Comparison of ENCODE assay signal across 13 cellular contexts in the genomic region with DNA sequence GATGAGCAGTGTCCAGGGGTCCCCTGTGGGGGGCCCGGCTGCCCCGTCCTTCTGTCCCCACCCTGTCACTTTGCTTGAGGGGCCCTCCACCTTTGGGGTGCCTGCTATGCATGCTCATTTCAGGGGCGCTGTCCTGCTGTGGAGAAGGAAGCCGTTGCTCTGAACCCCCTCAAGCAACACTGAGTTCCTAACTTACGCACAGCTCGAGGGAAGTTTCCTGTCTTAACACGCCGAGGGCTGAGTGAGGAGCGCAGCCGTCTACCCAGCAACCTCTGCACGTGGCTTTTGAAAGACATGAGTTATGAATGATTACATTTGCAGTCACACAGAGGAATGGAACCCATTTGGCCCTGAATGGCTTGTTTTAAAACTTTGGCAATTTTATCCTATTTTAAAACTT. TPM values are rescaled to one million over a fixed set of nuclear protein-coding genes. Genes with fewer than 3 reads are reported as not detected.
DNase-seq lines count a peak whose midpoint lies in the region; ATAC-seq, FAIRE-seq and TF ChIP-seq lines count a peak whose summit lies in the region.
"Had no signal": no experiment of that assay in that cellular context is flagged by ENCODE, and none has a peak within 500 bp of the region (broad histone marks: within the 10 kb centered on the region; RNA-seq: fewer than 3 reads in every experiment).

No MANE protein-coding gene starts in this region.

- intact Hi-C loops in HCT116 (cut with micrococcal nuclease): no loop called here
- intact Hi-C loops in posterior vena cava (cut with DNase I): no loop called here
- intact Hi-C loops in right lobe of liver (cut with DNase I): no loop called here

- H3K4me1 Mint-ChIP-seq in naive thymus-derived CD8-positive, alpha-beta T cell: peaks cover 3 to 24% (median 16%) of the 10 kb centered on the region in 4 donors

- H3K27me3 Mint-ChIP-seq in naive thymus-derived CD8-positive, alpha-beta T cell: peaks cover 7 to 38% (median 23%) of the 10 kb centered on the region in 5 donors

- H3K79me2 ChIP-seq in HCT116 (ENCODE audit: insufficient read depth, low read length) (peaks cover 15% of the 10 kb centered on the region; the same call in 1 of the 2 replicates), Karpas-422 (ENCODE audit: low read length) (no peaks in the 10 kb centered on the region)

- H2AFZ ChIP-seq in HCT116 (ENCODE audit: low read depth, low read length, poor library complexity, severe bottlenecking) (no peak overlapping the region), Karpas-422 (ENCODE audit: low read length) (no peak overlapping the region)

- no peaks in the 10 kb centered on the region for H3K36me3 Mint-ChIP-seq in naive thymus-derived CD8-positive, alpha-beta T cell

- no peaks in the 10 kb centered on the region for H3K9me3 ChIP-seq in HCT116 (ENCODE audit: control insufficient read depth in 1 of 2, insufficient read depth in 1 of 2, low read depth in 1 of 2, low read length in 2 of 2)
- H3K9me3 ChIP-seq in Karpas-422 (ENCODE audit: low read length): no peaks in the 10 kb centered on the region
- H3K9me3 ChIP-seq in right lobe of liver: no peaks in the 10 kb centered on the region
- H3K9me3 ChIP-seq: ovary had no signal

- no peak for TF ChIP-seq CTCF in AG10803 (conservative IDR thresholded peaks at IDR 0.05; ENCODE audit: low read length)
- no peak for TF ChIP-seq CTCF in HCT116 (IDR thresholded peaks at IDR 0.05 in 2 of 3, conservative IDR thresholded peaks at IDR 0.05 in 1 of 3; ENCODE audit: borderline replicate concordance in 1 of 3, insufficient read depth in 1 of 3, low read depth in 2 of 3, low read length in 2 of 3)
- no peak for TF ChIP-seq CTCF in right lobe of liver (IDR thresholded peaks at IDR 0.05)

- POLR2A ChIA-PET in HCT116 (lab: Charles Lee): no interaction called here
- POLR2A ChIA-PET in naive thymus-derived CD8-positive, alpha-beta T cell (lab: Charles Lee): no interaction called here

- no peaks in the 10 kb centered on the region for H4K20me1 ChIP-seq in HCT116 (ENCODE audit: insufficient read depth)
- H4K20me1 ChIP-seq in Karpas-422 (ENCODE audit: insufficient read depth, low read depth, low read length): no peaks in the 10 kb centered on the region

- CTCF ChIA-PET in HCT116 (lab: Charles Lee): no interaction called here

- 80% methylated on average over 5 of the region's 11 CpGs for WGBS in right lobe of liver (ENCODE audit: insufficient coverage, low coverage, low lambda C conversion rate, missing lambda C conversion rate)

- H3K36me3 ChIP-seq in HCT116 (ENCODE audit: control insufficient read depth in 1 of 2, insufficient read depth in 2 of 2, low read length in 2 of 2) (no peaks in the 10 kb centered on the region), Karpas-422 (ENCODE audit: insufficient read depth, low read length) (no peaks in the 10 kb centered on the region), right lobe of liver (no peaks in the 10 kb centered on the region)
- H3K36me3 ChIP-seq: ovary had no signal

- H3K9me2 ChIP-seq in HCT116 (ENCODE audit: insufficient read depth) (no peaks in the 10 kb centered on the region), Karpas-422 (replicated peaks; ENCODE audit: insufficient read depth, low read length) (no peaks in the 10 kb centered on the region)

- DNase-seq in AG10803 (ENCODE audit: low read depth) (peak; percentile 34), HCT116 (ENCODE audit: low read depth, low spot score) (no peak), Karpas-422 (no peak), posterior vena cava (ENCODE audit: low spot score) (no peak), right lobe of liver (no peak)
- peak in 2 of 10 donors; percentile 35 to 37 for DNase-seq in naive thymus-derived CD8-positive, alpha-beta T cell
- DNase-seq: NCI-H2029 treated with DMSO at 0.1 percent for 48 hours, T-helper 2 cell had no signal

- no peak for TF ChIP-seq RAD21 in HCT116 (IDR thresholded peaks at IDR 0.05; ENCODE audit: low read depth)

- FAIRE-seq in endometrium (lab: Jason Lieb, UNC): peak; percentile 88

- peaks cover 12 to 32% of the 10 kb centered on the region in 2 experiments for H3K4me1 ChIP-seq in HCT116 (ENCODE audit: control insufficient read depth in 1 of 2, insufficient read depth in 2 of 2, low read length in 2 of 2)
- H3K4me1 ChIP-seq in Karpas-422 (ENCODE audit: low read length): peaks cover 6% of the 10 kb centered on the region
- no peaks in the 10 kb centered on the region for H3K4me1 ChIP-seq in right lobe of liver

- peak overlapping the region in 6 of 10 donors; percentile 18 to 54 (median 36) for H3K4me3 Mint-ChIP-seq in naive thymus-derived CD8-positive, alpha-beta T cell
- H3K4me3 Mint-ChIP-seq: activated T-helper 17 cell treated with anti-CD3 and anti-CD28 coated beads, Interleukin-2, amount 50 U/mL, for 72 hours had no signal

- RAD21 ChIA-PET in HCT116 (lab: Charles Lee; ENCODE audit: low non-redundant PET in 1 of 2, low total read pairs in 2 of 2, uncharacterized antibody in 2 of 2, unreplicated experiment in 2 of 2): no interaction called here

- H3K9ac ChIP-seq in HCT116 (ENCODE audit: low read length) (no peak overlapping the region), Karpas-422 (ENCODE audit: low read length) (no peak overlapping the region)

- peak overlapping the region in 2 of 10 donors; percentile 8 to 33 for H3K27ac Mint-ChIP-seq in naive thymus-derived CD8-positive, alpha-beta T cell
- H3K27ac Mint-ChIP-seq: activated T-helper 17 cell treated with anti-CD3 and anti-CD28 coated beads, Interleukin-2, amount 50 U/mL, for 72 hours had no signal

- H3K4me2 ChIP-seq in HCT116 (ENCODE audit: low read length) (peak overlapping the region; percentile 66; the same call in 1 of the 2 replicates), Karpas-422 (ENCODE audit: low read depth, low read length, poor library complexity, severe bottlenecking) (no peak overlapping the region)

- ATAC-seq in HCT116: no peak
- ATAC-seq in naive thymus-derived CD8-positive, alpha-beta T cell: peak in 1 of 2 donors; percentile 85
- ATAC-seq in GM21423 (IDR thresholded peaks at IDR 0.05; ENCODE audit: unreplicated experiment): no peak
- ATAC-seq in right lobe of liver: no peak
- ATAC-seq: activated T-helper 17 cell treated with anti-CD3 and anti-CD28 coated beads, Interleukin-2, amount 50 U/mL, for 72 hours had no signal

- H3K9me3 Mint-ChIP-seq in naive thymus-derived CD8-positive, alpha-beta T cell: no peaks in the 10 kb centered on the region
- H3K9me3 Mint-ChIP-seq: activated T-helper 17 cell treated with anti-CD3 and anti-CD28 coated beads, Interleukin-2, amount 50 U/mL, for 72 hours had no signal

- H3K4me3 ChIP-seq in AG10803 (ENCODE audit: low read length) (no peak overlapping the region), HCT116 (replicated peaks in 1 of 2; ENCODE audit: low read depth in 1 of 2, low read length in 2 of 2) (no peak overlapping the region), Karpas-422 (ENCODE audit: low read length) (no peak overlapping the region), right lobe of liver (no peak overlapping the region)
- H3K4me3 ChIP-seq: dorsolateral prefrontal cortex, ovary had no signal

- no peak overlapping the region for H3K27ac ChIP-seq in HCT116 (ENCODE audit: low read depth, low read length)
- H3K27ac ChIP-seq in Karpas-422 (ENCODE audit: low read length): no peak overlapping the region
- no peak overlapping the region for H3K27ac ChIP-seq in right lobe of liver

- H3K27me3 ChIP-seq in HCT116 (ENCODE audit: insufficient read depth, low read length): no peaks in the 10 kb centered on the region
- no peaks in the 10 kb centered on the region for H3K27me3 ChIP-seq in Karpas-422 (ENCODE audit: low read length)
- H3K27me3 ChIP-seq in right lobe of liver: no peaks in the 10 kb centered on the region
- H3K27me3 ChIP-seq: dorsolateral prefrontal cortex, ovary had no signal

- BruUV-seq in HCT116 (replicated peaks; lab: Mats Ljungman, UMichigan): no TSS peak

- TF ChIP-seq POLR2A in HCT116 (IDR thresholded peaks at IDR 0.05; ENCODE audit: borderline replicate concordance, extremely low read depth, insufficient read depth, insufficient read length): no peak
- no peak for TF ChIP-seq POLR2A in right lobe of liver (IDR thresholded peaks at IDR 0.05)

TF ChIP-seq in HCT116, 20 proteins besides CTCF, POLR2A, EP300 and RAD21:
- no peak for TF ChIP-seq YY1 (IDR thresholded peaks at IDR 0.05; ENCODE audit: extremely low read depth, insufficient replicate concordance, low read depth, low read length)
- TF ChIP-seq POLR2AphosphoS5 (IDR thresholded peaks at IDR 0.05; ENCODE audit: low read depth, low read length): no peak
- no peak for TF ChIP-seq TCF7L2 (IDR thresholded peaks at IDR 0.05; ENCODE audit: borderline replicate concordance, extremely low read depth, insufficient read depth, insufficient read length)
- TF ChIP-seq EZH2 (IDR thresholded peaks at IDR 0.05): no peak
- no peak for TF ChIP-seq CEBPB (IDR thresholded peaks at IDR 0.05; ENCODE audit: low read depth)
- TF ChIP-seq CBX3 (IDR thresholded peaks at IDR 0.05; ENCODE audit: low read depth): no peak
- TF ChIP-seq ELF1 (IDR thresholded peaks at IDR 0.05; ENCODE audit: borderline replicate concordance, low read depth): no peak

RNA-seq across cellular contexts. Expression of gene RAMP1, which starts 14.0 kb away (rescaled TPM):
- total RNA-seq in HCT116 (2021; ENCODE audit: unreplicated experiment): 23.4 TPM
- 41.1 and 42.2 TPM in 2 replicates for polyA plus RNA-seq in HCT116 (2012)
- total RNA-seq in naive thymus-derived CD8-positive, alpha-beta T cell: not detected
- polyA plus RNA-seq in naive thymus-derived CD8-positive, alpha-beta T cell: 1 to 10 TPM in 1 of 3 donors, not detected in 2; 1.1 TPM
- not detected in 2 replicates for total RNA-seq in Karpas-422 (2014; rRNA removed; shearing (Covaris generic); ENCODE audit: low replicate concordance)
- 100 to 1,000 TPM; 114 to 116 TPM for total RNA-seq in posterior vena cava
- 10 to 100 TPM; 10.1 to 75.2 (median 37.5) TPM for total RNA-seq in right lobe of liver

Comparison
In these comparisons a context has a peak if more than half of its experiments do, and no peak if none do; other contexts are left out.
1. RNA of gene RAMP1, which starts 14.0 kb away (total RNA-seq): 114 to 116 TPM in posterior vena cava, 10.1 to 75.2 TPM in right lobe of liver and 23.4 TPM in HCT116 (single experiment); not detected in naive thymus-derived CD8-positive, alpha-beta T cell and not detected in Karpas-422; every median in the first group is over 4 times any median in the second.